ENCODE assay signal across 8 cellular contexts in the genomic region with DNA sequence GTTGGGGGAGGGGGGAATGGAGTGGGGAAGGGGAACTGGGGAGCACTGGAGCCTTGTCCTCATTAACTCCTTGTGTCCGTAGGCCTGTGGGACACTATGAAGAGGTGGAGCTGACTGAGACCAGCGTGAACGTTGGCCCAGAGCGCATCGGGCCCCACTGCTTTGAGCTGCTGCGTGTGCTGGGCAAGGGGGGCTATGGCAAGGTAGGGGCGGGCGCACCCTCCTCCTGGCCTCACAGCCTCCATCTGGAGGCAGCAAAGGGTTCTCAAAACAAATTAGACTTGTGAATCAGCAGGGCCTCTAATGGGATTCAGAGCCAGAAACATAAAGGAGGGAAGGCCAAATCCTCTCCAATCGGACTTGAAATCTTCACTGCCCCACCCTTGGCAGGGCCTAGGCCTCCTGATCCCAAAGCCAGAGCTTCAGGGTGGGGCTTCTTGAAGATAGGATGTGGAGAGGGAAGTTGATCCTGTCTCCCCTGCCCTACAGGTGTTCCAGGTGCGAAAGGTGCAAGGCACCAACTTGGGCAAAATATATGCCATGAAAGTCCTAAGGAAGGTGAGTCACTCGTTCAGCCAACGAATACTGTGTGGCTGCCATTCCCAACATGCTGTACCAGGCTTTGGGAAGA. TPM values are rescaled to one million over a fixed set of nuclear protein-coding genes. Genes with fewer than 3 reads are reported as not detected.
A peak's percentile ranks its signal among the peaks of the same experiment; 100 is the strongest.
DNase-seq lines count a peak whose midpoint lies in the region; ATAC-seq and TF ChIP-seq lines count a peak whose summit lies in the region.

No MANE protein-coding gene starts in this region.

- no peak overlapping the region for H2AFZ ChIP-seq in Loucy (ENCODE audit: low read length)

- H3K9me3 ChIP-seq in BE2C (no peaks in the 10 kb centered on the region), Loucy (ENCODE audit: insufficient read depth, low read depth, low read length) (no peaks in the 10 kb centered on the region), ectodermal cell (ENCODE audit: control insufficient read depth, low read length) (no peaks in the 10 kb centered on the region)

- H3K4me1 ChIP-seq in BE2C (peaks cover 4% of the 10 kb centered on the region; the same call in 1 of the 2 replicates), Loucy (ENCODE audit: insufficient read depth, low read length, poor library complexity, severe bottlenecking) (peaks cover 37% of the 10 kb centered on the region), ectodermal cell (ENCODE audit: control insufficient read depth, insufficient read depth, low read length) (peaks cover 7% of the 10 kb centered on the region)

- no peaks in the 10 kb centered on the region for H3K36me3 Mint-ChIP-seq in natural killer cell treated with Interleukin-12 subunit alpha and Interleukin-12 subunit beta and Interleukin-15 and Interleukin-18, amount 100 ng/mL, for 72 hours

- peak overlapping the region; percentile 97 for H3K4me2 ChIP-seq in Loucy (ENCODE audit: low read depth, low read length, poor library complexity, severe bottlenecking)

- H3K36me3 ChIP-seq in BE2C (peaks cover 35% of the 10 kb centered on the region), Loucy (ENCODE audit: insufficient read depth, low read length) (peaks cover 3% of the 10 kb centered on the region; the same call in 1 of the 2 replicates), ectodermal cell (ENCODE audit: control insufficient read depth, insufficient read depth, low read length) (peaks cover 4% of the 10 kb centered on the region)

- H3K9me2 ChIP-seq in Loucy (replicated peaks; ENCODE audit: low read depth, low read length): no peaks in the 10 kb centered on the region

- peak overlapping the region; percentile 85 for H3K9ac ChIP-seq in Loucy (ENCODE audit: low read depth, low read length, poor library complexity, severe bottlenecking)

- H3K27me3 Mint-ChIP-seq in natural killer cell treated with Interleukin-12 subunit alpha and Interleukin-12 subunit beta and Interleukin-15 and Interleukin-18, amount 100 ng/mL, for 72 hours: no peaks in the 10 kb centered on the region

- no peak for ATAC-seq in natural killer cell treated with Interleukin-12 subunit alpha and Interleukin-12 subunit beta and Interleukin-15 and Interleukin-18, amount 100 ng/mL, for 72 hours
- ATAC-seq in sciatic nerve: no peak

- H3K27me3 ChIP-seq in BE2C (no peaks in the 10 kb centered on the region), Loucy (ENCODE audit: insufficient read depth, low read length, poor library complexity, severe bottlenecking) (no peaks in the 10 kb centered on the region), ectodermal cell (ENCODE audit: control insufficient read depth, insufficient read depth, low read length, poor library complexity, severe bottlenecking) (no peaks in the 10 kb centered on the region)

- WGBS in ectodermal cell, 2 experiments: 66% methylated on average over 12 of the region's 12 CpGs

- no peaks in the 10 kb centered on the region for H3K9me3 Mint-ChIP-seq in natural killer cell treated with Interleukin-12 subunit alpha and Interleukin-12 subunit beta and Interleukin-15 and Interleukin-18, amount 100 ng/mL, for 72 hours

- intact Hi-C loops in sciatic nerve (cut with DNase I): no loop called here

- peaks cover 53% of the 10 kb centered on the region for H3K79me2 ChIP-seq in Loucy (ENCODE audit: insufficient read depth, low read length)

- H3F3A ChIP-seq in Loucy (ENCODE audit: low read depth): peaks cover 5% of the 10 kb centered on the region; the same call in 1 of the 2 replicates

- peaks cover 29 to 36% of the 10 kb centered on the region in 2 donors for H3K4me1 Mint-ChIP-seq in natural killer cell treated with Interleukin-12 subunit alpha and Interleukin-12 subunit beta and Interleukin-15 and Interleukin-18, amount 100 ng/mL, for 72 hours (ENCODE audit: low read depth in 2 of 2)

- TF ChIP-seq CTCF in BE2C (IDR thresholded peaks at IDR 0.05; ENCODE audit: low read depth, low read length) (no peak), Loucy (conservative IDR thresholded peaks at IDR 0.05; ENCODE audit: low read length) (no peak)

- DNase-seq in BE2C: no peak
- DNase-seq in natural killer cell treated with Interleukin-12 subunit alpha and Interleukin-12 subunit beta and Interleukin-15 and Interleukin-18, amount 100 ng/mL, for 72 hours (ENCODE audit: low spot score): no peak
- no peak for DNase-seq in NCI-H1930 (lab: John Stamatoyannopoulos, UW)
- no peak for DNase-seq in NCI-H146 treated with DMSO at 0.1 percent for 48 hours (lab: John Stamatoyannopoulos, UW; ENCODE audit: unreplicated experiment)
- DNase-seq in stimulated activated naive CD4-positive, alpha-beta T cell treated with Interleukin-2 at 50 U/mL for 16 hours (lab: John Stamatoyannopoulos, UW): no peak
- DNase-seq in sciatic nerve (ENCODE audit: low spot score): no peak

- peak overlapping the region; percentile 99 for H3K4me3 ChIP-seq in BE2C (ENCODE audit: low read depth, low read length)
- peak overlapping the region; percentile 79 for H3K4me3 ChIP-seq in Loucy (ENCODE audit: low read length, poor library complexity, severe bottlenecking)
- H3K4me3 ChIP-seq in ectodermal cell (ENCODE audit: insufficient read depth, low read depth, low read length): peak overlapping the region; percentile 66

- peak overlapping the region; percentile 96 for H3K4me3 Mint-ChIP-seq in natural killer cell treated with Interleukin-12 subunit alpha and Interleukin-12 subunit beta and Interleukin-15 and Interleukin-18, amount 100 ng/mL, for 72 hours

- no peak overlapping the region for H3K27ac ChIP-seq in ectodermal cell (ENCODE audit: insufficient read depth, low read depth, low read length, poor library complexity, severe bottlenecking)

- H4K20me1 ChIP-seq in Loucy (ENCODE audit: insufficient read depth, low read length, poor library complexity, severe bottlenecking): peaks cover 33% of the 10 kb centered on the region

- H3K27ac Mint-ChIP-seq in natural killer cell treated with Interleukin-12 subunit alpha and Interleukin-12 subunit beta and Interleukin-15 and Interleukin-18, amount 100 ng/mL, for 72 hours: peak overlapping the region; percentile 94 to 97

RNA-seq across cellular contexts. Expression of a gene that starts 0.9 kb away (rescaled TPM):
- polyA plus RNA-seq in BE2C (2012; ENCODE audit: insufficient read depth, insufficient read length, low read depth): 292 TPM
- polyA plus RNA-seq in ectodermal cell (2013, experiment 1 of 4): 51.2 TPM
- polyA plus RNA-seq in ectodermal cell (2013, experiment 2 of 4): 52.6 TPM
- polyA plus RNA-seq in ectodermal cell (2013, experiment 3 of 4): 37.5 TPM
- polyA plus RNA-seq in ectodermal cell (2013, experiment 4 of 4): 41.4 TPM
- 100 to 1,000 TPM in 1 of 2 donors, 10 to 100 TPM in 1; 95.8 to 112 TPM for total RNA-seq in natural killer cell treated with Interleukin-12 subunit alpha and Interleukin-12 subunit beta and Interleukin-15 and Interleukin-18, amount 100 ng/mL, for 72 hours
- 30.8 TPM for total RNA-seq in sciatic nerve

RNA-seq across cellular contexts. Expression of a gene that starts 8.3 kb away (rescaled TPM):
- 2.6 TPM for polyA plus RNA-seq in BE2C (2012; ENCODE audit: insufficient read depth, insufficient read length, low read depth)
- polyA plus RNA-seq in ectodermal cell (2013, experiment 1 of 4): 0.33 TPM
- polyA plus RNA-seq in ectodermal cell (2013, experiment 2 of 4): 0.71 TPM
- 1.1 TPM for polyA plus RNA-seq in ectodermal cell (2013, experiment 3 of 4)
- 0.69 TPM for polyA plus RNA-seq in ectodermal cell (2013, experiment 4 of 4)
- 100 to 1,000 TPM; 198 to 266 TPM for total RNA-seq in natural killer cell treated with Interleukin-12 subunit alpha and Interleukin-12 subunit beta and Interleukin-15 and Interleukin-18, amount 100 ng/mL, for 72 hours
- 4.2 TPM for total RNA-seq in sciatic nerve

RNA-seq across cellular contexts. Expression of a gene that starts 13.7 kb away (rescaled TPM):
- polyA plus RNA-seq in BE2C (2012; ENCODE audit: insufficient read depth, insufficient read length, low read depth): 0.66 TPM
- 0.13 TPM for polyA plus RNA-seq in ectodermal cell (2013, experiment 1 of 4)
- 0.07 TPM for polyA plus RNA-seq in ectodermal cell (2013, experiment 2 of 4)
- polyA plus RNA-seq in ectodermal cell (2013, experiment 3 of 4): 0.27 TPM
- 0.12 TPM for polyA plus RNA-seq in ectodermal cell (2013, experiment 4 of 4)
- total RNA-seq in natural killer cell treated with Interleukin-12 subunit alpha and Interleukin-12 subunit beta and Interleukin-15 and Interleukin-18, amount 100 ng/mL, for 72 hours: 1 to 10 TPM; 2.3 to 4.9 TPM
- 8.4 TPM for total RNA-seq in sciatic nerve

RNA-seq across cellular contexts. Expression of a gene that starts 14.1 kb away (rescaled TPM):
- 182 TPM for polyA plus RNA-seq in BE2C (2012; ENCODE audit: insufficient read depth, insufficient read length, low read depth)
- polyA plus RNA-seq in ectodermal cell (2013, experiment 1 of 4): 68.5 TPM
- 70.4 TPM for polyA plus RNA-seq in ectodermal cell (2013, experiment 2 of 4)
- polyA plus RNA-seq in ectodermal cell (2013, experiment 3 of 4): 59.3 TPM
- polyA plus RNA-seq in ectodermal cell (2013, experiment 4 of 4): 55.4 TPM
- 10 to 100 TPM; 24.1 to 29.0 TPM for total RNA-seq in natural killer cell treated with Interleukin-12 subunit alpha and Interleukin-12 subunit beta and Interleukin-15 and Interleukin-18, amount 100 ng/mL, for 72 hours
- total RNA-seq in sciatic nerve: 59.8 TPM

RNA-seq across cellular contexts. Expression of a gene that starts 23.4 kb away (rescaled TPM):
- not detected for polyA plus RNA-seq in BE2C (2012; ENCODE audit: insufficient read depth, insufficient read length, low read depth)
- polyA plus RNA-seq in ectodermal cell (2013, experiment 1 of 4): not detected
- polyA plus RNA-seq in ectodermal cell (2013, experiment 2 of 4): not detected
- polyA plus RNA-seq in ectodermal cell (2013, experiment 3 of 4): not detected
- polyA plus RNA-seq in ectodermal cell (2013, experiment 4 of 4): not detected
- not detected for total RNA-seq in natural killer cell treated with Interleukin-12 subunit alpha and Interleukin-12 subunit beta and Interleukin-15 and Interleukin-18, amount 100 ng/mL, for 72 hours
- not detected for total RNA-seq in sciatic nerve

Comparison
In these comparisons a context has a peak if more than half of its experiments do, and no peak if none do; other contexts are left out.
1. RNA of a gene that starts 8.3 kb away (total RNA-seq): 198 to 266 TPM in natural killer cell treated with Interleukin-12 subunit alpha and Interleukin-12 subunit beta and Interleukin-15 and Interleukin-18, amount 100 ng/mL, for 72 hours; 4.2 TPM in sciatic nerve (single experiment); every median in the first group is over 10 times any median in the second.
2. Peak in every context shown above with its lines, with median percentiles within 50 percentile points of each other: H3K4me3 ChIP-seq.